20 cellular contexts compared by ENCODE assay signal in genomic region chr4:42348692-42349091, GRCh38. TPM values are rescaled to one million over a fixed set of nuclear protein-coding genes. Genes with fewer than 3 reads are reported as not detected.
"Had no signal": no experiment of that assay in that cellular context is flagged by ENCODE, and none has a peak within 500 bp of the region (broad histone marks: within the 10 kb centered on the region; RNA-seq: fewer than 3 reads in every experiment).

No MANE protein-coding gene starts in this region.

- H3K27me3 ChIP-seq: brain microvascular endothelial cell had no signal

- H3K9me3 ChIP-seq: SJCRH30, SK-N-SH had no signal

- H3K36me3 ChIP-seq: brain microvascular endothelial cell, SJCRH30, WERI-Rb-1 had no signal

- H3K4me1 Mint-ChIP-seq: activated naive CD4-positive, alpha-beta T cell treated with anti-CD3 and anti-CD28 coated beads, Interleukin-2, amount 10 ng/mL, durations not matched to agents 7 days and 5 days; activated naive CD8-positive, alpha-beta T cell treated with anti-CD3 and anti-CD28 coated beads for 36 hours had no signal

- H3K27me3 Mint-ChIP-seq: activated CD8-positive, alpha-beta T cell treated with anti-CD3 and anti-CD28 coated beads for 36 hours; activated naive CD4-positive, alpha-beta T cell treated with anti-CD3 and anti-CD28 coated beads, Interleukin-2, amount 10 ng/mL, durations not matched to agents 7 days and 5 days had no signal

- H3K4me1 ChIP-seq: SJCRH30 had no signal

- H3K4me3 Mint-ChIP-seq: activated CD8-positive, alpha-beta T cell treated with anti-CD3 and anti-CD28 coated beads for 36 hours; activated naive CD4-positive, alpha-beta T cell treated with anti-CD3 and anti-CD28 coated beads, Interleukin-2, amount 10 ng/mL, durations not matched to agents 7 days and 5 days; activated naive CD8-positive, alpha-beta T cell treated with anti-CD3 and anti-CD28 coated beads for 36 hours; activated T-cell treated with anti-CD3 and anti-CD28 coated beads, Interleukin-2, amount 50 U/mL, for 72 hours had no signal

- H3K9me3 Mint-ChIP-seq: activated CD8-positive, alpha-beta T cell treated with anti-CD3 and anti-CD28 coated beads for 36 hours; activated naive CD4-positive, alpha-beta T cell treated with anti-CD3 and anti-CD28 coated beads, Interleukin-2, amount 10 ng/mL, durations not matched to agents 7 days and 5 days; activated naive CD8-positive, alpha-beta T cell treated with anti-CD3 and anti-CD28 coated beads for 36 hours; activated T-cell treated with anti-CD3 and anti-CD28 coated beads, Interleukin-2, amount 50 U/mL, for 72 hours; activated T-helper 2 cell treated with anti-CD3 and anti-CD28 coated beads, Interferon-gamma antibody, Interleukin-2, Interleukin-4, amounts not matched to agents 10 μg/mL and 5 μg/mL and 100 μg/mL, durations not matched to agents 14 hours and 24 hours and 36 hours had no signal

- H3K27ac ChIP-seq: brain microvascular endothelial cell, SJCRH30, WERI-Rb-1 had no signal

- H3K4me3 ChIP-seq: SJCRH30 had no signal

- DNase-seq: activated CD4-positive, alpha-beta T cell treated with anti-CD3 and anti-CD28 coated beads for 4 hours; activated CD8-positive, alpha-beta memory T cell treated with anti-CD3 and anti-CD28 coated beads, Interleukin-2, amount 50 U/mL, for 4 hours; activated CD8-positive, alpha-beta T cell treated with anti-CD3 and anti-CD28 coated beads for 36 hours; activated gamma-delta T cell treated with Interleukin-2 at 50 U/mL for 16 hours; activated naive CD4-positive, alpha-beta T cell treated with anti-CD3 and anti-CD28 coated beads, Interleukin-2, amount 10 ng/mL, durations not matched to agents 7 days and 5 days; activated naive CD8-positive, alpha-beta T cell treated with anti-CD3 and anti-CD28 coated beads for 36 hours; activated T-cell treated with anti-CD3 and anti-CD28 coated beads, Interleukin-2, amount 50 U/mL, for 72 hours; brain microvascular endothelial cell; caudate nucleus; MM.1S; NCI-H1105; NCI-H1436 treated with DMSO at 0.1 percent for 48 hours; NCI-H187; NCI-H2081; NCI-H524; SJCRH30; SK-N-SH; T-helper 1 cell; WERI-Rb-1 had no signal

- H3K27ac Mint-ChIP-seq: activated CD8-positive, alpha-beta T cell treated with anti-CD3 and anti-CD28 coated beads for 36 hours; activated naive CD4-positive, alpha-beta T cell treated with anti-CD3 and anti-CD28 coated beads, Interleukin-2, amount 10 ng/mL, durations not matched to agents 7 days and 5 days; activated naive CD8-positive, alpha-beta T cell treated with anti-CD3 and anti-CD28 coated beads for 36 hours; activated T-cell treated with anti-CD3 and anti-CD28 coated beads, Interleukin-2, amount 50 U/mL, for 72 hours; activated T-helper 2 cell treated with anti-CD3 and anti-CD28 coated beads, Interferon-gamma antibody, Interleukin-2, Interleukin-4, amounts not matched to agents 10 μg/mL and 5 μg/mL and 100 μg/mL, durations not matched to agents 14 hours and 24 hours and 36 hours had no signal

- H3K36me3 Mint-ChIP-seq: activated naive CD4-positive, alpha-beta T cell treated with anti-CD3 and anti-CD28 coated beads, Interleukin-2, amount 10 ng/mL, durations not matched to agents 7 days and 5 days; activated naive CD8-positive, alpha-beta T cell treated with anti-CD3 and anti-CD28 coated beads for 36 hours had no signal

- ATAC-seq: activated CD8-positive, alpha-beta T cell treated with anti-CD3 and anti-CD28 coated beads for 36 hours; activated T-cell treated with anti-CD3 and anti-CD28 coated beads, Interleukin-2, amount 50 U/mL, for 72 hours had no signal

RNA-seq across cellular contexts. Expression of gene SHISA3, which starts 48.6 kb away (rescaled TPM):
- total RNA-seq: SJCRH30 had no signal
